Comparison of ENCODE assay signal across 27 cellular contexts in the genomic region with DNA sequence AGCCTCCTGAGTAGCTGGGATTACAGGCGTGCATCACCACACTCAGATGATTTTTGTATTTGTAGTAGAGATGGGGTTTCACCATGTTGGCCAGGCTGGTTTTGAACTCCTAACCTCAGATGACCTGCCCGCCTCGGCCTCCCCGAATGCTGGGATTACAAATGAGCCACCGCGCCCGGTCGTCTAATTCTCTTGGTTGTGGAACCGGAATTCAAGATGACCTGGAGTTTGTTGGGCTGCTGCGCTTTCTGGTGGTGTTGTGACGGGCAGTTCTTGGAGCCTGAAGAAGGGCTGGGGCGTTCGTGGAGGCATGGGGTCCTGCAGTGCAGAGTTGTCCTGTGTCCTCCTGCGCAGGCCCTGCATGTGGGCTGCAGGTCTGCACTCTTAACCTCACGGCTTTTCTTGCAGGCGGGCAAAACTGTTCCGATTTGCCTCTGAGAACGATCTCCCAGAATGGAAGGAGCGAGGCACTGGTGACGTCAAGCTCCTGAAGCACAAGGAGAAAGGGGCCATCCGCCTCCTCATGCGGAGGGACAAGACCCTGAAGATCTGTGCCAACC. TPM values are rescaled to one million over a fixed set of nuclear protein-coding genes. Genes with fewer than 3 reads are reported as not detected.
A peak's percentile ranks its signal among the peaks of the same experiment; 100 is the strongest.
DNase-seq lines count a peak whose midpoint lies in the region; ATAC-seq, FAIRE-seq and TF ChIP-seq lines count a peak whose summit lies in the region.
"Had no signal": no experiment of that assay in that cellular context is flagged by ENCODE, and none has a peak within 500 bp of the region (broad histone marks: within the 10 kb centered on the region; RNA-seq: fewer than 3 reads in every experiment).

No MANE protein-coding gene starts in this region.

- peaks cover 44% of the 10 kb centered on the region for H3K4me1 Mint-ChIP-seq in activated T-cell treated with anti-CD3 and anti-CD28 coated beads, Interleukin-2, amount 50 U/mL, for 24 hours (ENCODE audit: low read depth)
- H3K4me1 Mint-ChIP-seq in H9 (peaks cover 12 to 19% of the 10 kb centered on the region in 2 experiments), neural crest cell (peaks cover 32% of the 10 kb centered on the region)

- H2BK15ac ChIP-seq in H9 (ENCODE audit: low read depth, low read length) = no peak overlapping the region

- no peak for TF ChIP-seq CTCF in H9 (conservative IDR thresholded peaks at IDR 0.05)
- TF ChIP-seq CTCF in K562 (IDR thresholded peaks at IDR 0.05 in 2 of 3, conservative IDR thresholded peaks at IDR 0.05 in 1 of 3; ENCODE audit: insufficient read depth in 2 of 3, low read depth in 1 of 3, low read length in 3 of 3) = no peak
- no peak for TF ChIP-seq CTCF in neural crest cell (conservative IDR thresholded peaks at IDR 0.05)

- peaks cover 92% of the 10 kb centered on the region for H3K36me3 ChIP-seq in K562 (ENCODE audit: control insufficient read depth, insufficient read depth, low read length)

- no peak overlapping the region for H2AFZ ChIP-seq in H9 (ENCODE audit: low read length)
- no peak overlapping the region for H2AFZ ChIP-seq in K562 (ENCODE audit: low read depth, low read length)

- H3K56ac ChIP-seq in H9 (ENCODE audit: insufficient read length, low read depth, low read length) = no peak overlapping the region

- no peak overlapping the region for H3K4me3 ChIP-seq in K562
- H3K4me3 ChIP-seq: dorsolateral prefrontal cortex, upper lobe of right lung had no signal

- no peak for FAIRE-seq in K562 (lab: Jason Lieb, UNC)
- FAIRE-seq: A204.1, frontal cortex, small intestine had no signal

- no peaks in the 10 kb centered on the region for H3K9me3 ChIP-seq in H9 (ENCODE audit: control insufficient read depth, low read depth, low read length)
- no peaks in the 10 kb centered on the region for H3K9me3 ChIP-seq in K562 (replicated peaks; ENCODE audit: control insufficient read depth, insufficient read depth, low read depth, low read length)
- H3K9me3 ChIP-seq: BE2C, upper lobe of right lung had no signal

- H3K4me1 ChIP-seq in H9 (ENCODE audit: insufficient read depth, low read length) (no peaks in the 10 kb centered on the region), K562 (replicated peaks in 1 of 2; ENCODE audit: control insufficient read depth in 2 of 2, insufficient read depth in 2 of 2, low read length in 2 of 2) (peaks cover 15 to 74% of the 10 kb centered on the region in 2 experiments; a peak in 4 of 5 replicates)

- H3K4ac ChIP-seq in H9 (ENCODE audit: low read depth, low read length) = no peak overlapping the region

- H2AK5ac ChIP-seq in H9 (ENCODE audit: insufficient read length, low read length) = no peak overlapping the region

- CTCF ChIA-PET in K562 (lab: Yijun Ruan, JAX; ENCODE audit: low intra/inter-chr PET ratio) = no interaction called here

- H2BK5ac ChIP-seq in H9 (ENCODE audit: insufficient read length, low read length) = no peak overlapping the region

- no peak for TF ChIP-seq EP300 in K562 (IDR thresholded peaks at IDR 0.05; ENCODE audit: low read length)

- H3K23ac ChIP-seq in H9 (ENCODE audit: insufficient read length, low read depth, low read length) = no peak overlapping the region

- H2BK20ac ChIP-seq in H9 (ENCODE audit: low read depth, low read length, poor library complexity, severe bottlenecking) = no peak overlapping the region

- TF ChIP-seq POLR2A in K562 (conservative IDR thresholded peaks at IDR 0.05) = peak; percentile 44; the same call in 1 of the 2 replicates

- ATAC-seq in K562 (no peak), HG03432 (IDR thresholded peaks at IDR 0.05; ENCODE audit: unreplicated experiment) (no peak)
- ATAC-seq: SK-N-SH treated with all-trans-retinoic acid at 6 μM for 48 hours had no signal

- H2BK120ac ChIP-seq in H9 (ENCODE audit: low read depth, low read length, poor library complexity, severe bottlenecking) = no peak overlapping the region

- H3K27ac ChIP-seq in H9 (ENCODE audit: insufficient read length, low read depth, low read length) = no peak overlapping the region
- H3K27ac ChIP-seq in K562 (ENCODE audit: extremely low read depth, low read depth, low read length) = no peak overlapping the region; the same call in 2 of the 3 replicates
- H3K27ac ChIP-seq: dorsolateral prefrontal cortex, upper lobe of right lung had no signal

- peaks cover 43% of the 10 kb centered on the region for H3K79me2 ChIP-seq in H9 (ENCODE audit: insufficient read depth, low read length)
- peaks cover 74% of the 10 kb centered on the region for H3K79me2 ChIP-seq in K562 (ENCODE audit: control insufficient read depth, insufficient read depth, low read length)

- no peaks in the 10 kb centered on the region for H3K9me3 Mint-ChIP-seq in activated T-cell treated with anti-CD3 and anti-CD28 coated beads, Interleukin-2, amount 50 U/mL, for 24 hours
- H3K9me3 Mint-ChIP-seq in H9 (no peaks in the 10 kb centered on the region), neural crest cell (no peaks in the 10 kb centered on the region)
- H3K9me3 Mint-ChIP-seq: mesothelial cell of epicardium, nephron progenitor cell had no signal

- no peaks in the 10 kb centered on the region for H3K9me1 ChIP-seq in K562 (ENCODE audit: control insufficient read depth, insufficient read depth, low read length)

- H4K20me1 ChIP-seq in H9 (ENCODE audit: control insufficient read depth, insufficient read depth, insufficient read length) = no peaks in the 10 kb centered on the region
- H4K20me1 ChIP-seq in K562 (replicated peaks; ENCODE audit: control insufficient read depth, insufficient read depth, low read length) = peaks cover 57% of the 10 kb centered on the region

- H4K8ac ChIP-seq in H9 (replicated peaks; ENCODE audit: insufficient read length, low read depth, low read length) = no peak overlapping the region

- no peak overlapping the region for H4K91ac ChIP-seq in H9 (ENCODE audit: insufficient read length, low read depth, low read length)

- DNase-seq in activated T-cell treated with anti-CD3 and anti-CD28 coated beads, Interleukin-2, amount 50 U/mL, for 24 hours = no peak
- no peak for DNase-seq in activated T-cell treated with anti-CD3 and anti-CD28 coated beads, Interleukin-2, amount 50 U/mL, for 48 hours
- DNase-seq in H9 (no peak), K562 (ENCODE audit: extremely low read depth in 1 of 4, low spot score in 3 of 4) (no peak), neural crest cell (ENCODE audit: low read depth, low spot score) (no peak), NCI-H446 (lab: John Stamatoyannopoulos, UW) (no peak)
- no peak for DNase-seq in effector CD4-positive, alpha-beta T cell
- DNase-seq: activated CD8-positive, alpha-beta memory T cell treated with anti-CD3 and anti-CD28 coated beads for 24 hours; anterior cingulate cortex; BE2C; caudate nucleus; dorsolateral prefrontal cortex; HCEC 1CT; hypothalamus; NCI-H1105; NCI-H2081 treated with DMSO at 0.1 percent for 48 hours; NCI-H510A treated with DMSO at 0.1 percent for 48 hours; nephron progenitor cell; small intestine; stimulated activated CD4-positive, alpha-beta T cell treated with anti-CD3 and anti-CD28 coated beads, Interleukin-2, amount 100 ng/mL, for 48 hours; T-helper 9 cell had no signal

- peaks cover 14% of the 10 kb centered on the region for H3K79me1 ChIP-seq in H9 (ENCODE audit: insufficient read depth, low read depth, low read length, poor library complexity, severe bottlenecking)

- H3K14ac ChIP-seq in H9 (ENCODE audit: insufficient read depth, low read length) = no peak overlapping the region

- H3K27me3 Mint-ChIP-seq in activated T-cell treated with anti-CD3 and anti-CD28 coated beads, Interleukin-2, amount 50 U/mL, for 24 hours = no peaks in the 10 kb centered on the region
- H3K27me3 Mint-ChIP-seq in H9 (ENCODE audit: low read depth) (no peaks in the 10 kb centered on the region), neural crest cell (ENCODE audit: low read depth) (peaks cover 4% of the 10 kb centered on the region)

- no peak overlapping the region for H3K18ac ChIP-seq in H9 (ENCODE audit: insufficient read length, low read depth, low read length)

- H3K4me3 Mint-ChIP-seq in activated T-cell treated with anti-CD3 and anti-CD28 coated beads, Interleukin-2, amount 50 U/mL, for 24 hours = peak overlapping the region; percentile 42
- H3K4me3 Mint-ChIP-seq in H9 = peak overlapping the region in 1 of 2 experiments; percentile 44; a peak in 1 of 5 replicates
- H3K4me3 Mint-ChIP-seq in neural crest cell = peak overlapping the region; percentile 97
- H3K4me3 Mint-ChIP-seq: mesothelial cell of epicardium, nephron progenitor cell had no signal

- in situ Hi-C loops in K562 (cut with MboI) = no loop called here

- H3K4me2 ChIP-seq in H9 (ENCODE audit: insufficient read depth, insufficient read length, low read length) = no peak overlapping the region
- H3K4me2 ChIP-seq in K562 (ENCODE audit: insufficient read depth, low read length) = no peak overlapping the region

- no TSS peak for BruUV-seq in K562 (replicated peaks; lab: Mats Ljungman, UMichigan)

- H3K27ac Mint-ChIP-seq in activated T-cell treated with anti-CD3 and anti-CD28 coated beads, Interleukin-2, amount 50 U/mL, for 24 hours = peak overlapping the region; percentile 64
- H3K27ac Mint-ChIP-seq in H9 = peak overlapping the region; percentile 34 to 70 (median 65); a peak in 2 of 7 replicates
- no peak overlapping the region for H3K27ac Mint-ChIP-seq in neural crest cell (ENCODE audit: unreplicated experiment)
- H3K27ac Mint-ChIP-seq: mesothelial cell of epicardium had no signal

- no peak overlapping the region for H3T11ph ChIP-seq in H9 (ENCODE audit: low read length)

- intact Hi-C loops in K562 (cut with micrococcal nuclease) = no loop called here

- no peak for TF ChIP-seq RAD21 in K562 (CRISPR knock-in tag; conservative IDR thresholded peaks at IDR 0.05 in 1 of 2, IDR thresholded peaks at IDR 0.05 in 1 of 2)

- H3K23me2 ChIP-seq in H9 (ENCODE audit: insufficient read length, low read depth, low read length, poor library complexity, severe bottlenecking) = peaks cover 4% of the 10 kb centered on the region

- no CpG with 5 or more reads among the region's 22 CpGs for WGBS in H9 (ENCODE audit: extremely low coverage, insufficient read length, low lambda C conversion rate)
- WGBS in K562 (ENCODE audit: insufficient coverage, low coverage, missing lambda C conversion rate) = 98% methylated on average over 22 of the region's 22 CpGs

- H3K27me3 ChIP-seq in H9 (ENCODE audit: insufficient read depth, low read length) = no peaks in the 10 kb centered on the region
- no peaks in the 10 kb centered on the region for H3K27me3 ChIP-seq in K562 (ENCODE audit: control insufficient read depth in 2 of 2, insufficient read depth in 2 of 2, low read length in 2 of 2)
- H3K27me3 ChIP-seq: BE2C, dorsolateral prefrontal cortex, upper lobe of right lung had no signal

- POLR2A ChIA-PET in K562 (lab: Yijun Ruan, JAX) = interaction anchor here (0.6 to 8.1 kb wide), 7 partner anchors 6 to 398 kb away, joined by 3 to 212 read pairs (median 5); a partner anchor contains a TSS

- H3K36me3 Mint-ChIP-seq in activated T-cell treated with anti-CD3 and anti-CD28 coated beads, Interleukin-2, amount 50 U/mL, for 24 hours (ENCODE audit: low read depth) = peaks cover 85% of the 10 kb centered on the region
- H3K36me3 Mint-ChIP-seq in H9 (ENCODE audit: insufficient read depth in 1 of 3, low read depth in 3 of 3) = peaks cover 57 to 84% (median 82%) of the 10 kb centered on the region in 3 experiments
- H3K36me3 Mint-ChIP-seq in neural crest cell (ENCODE audit: low read depth) = peaks cover 22% of the 10 kb centered on the region

- H4K5ac ChIP-seq in H9 (ENCODE audit: insufficient read length, low read depth, low read length) = no peak overlapping the region

- H3K9ac ChIP-seq in H9 (ENCODE audit: extremely low read depth, insufficient read length, low read length) (no peak overlapping the region), K562 (ENCODE audit: insufficient read depth in 1 of 2, low read depth in 2 of 2, low read length in 2 of 2) (peak overlapping the region in 1 of 2 experiments; percentile 69; a peak in 2 of 4 replicates)

- no peak overlapping the region for H2BK12ac ChIP-seq in H9 (ENCODE audit: insufficient read length, low read depth, low read length)

RNA-seq across cellular contexts. Expression of a gene that starts 4.9 kb away (rescaled TPM):
- total RNA-seq in H9 (2021) (58.2 and 65.0 TPM in 2 replicates), K562 (2014; rRNA removed) (203 and 254 TPM in 2 replicates), K562 (2014; rRNA removed; fragmentation: Illumina TruSeq; extraction: Trizol) (31.5 and 47.4 TPM in 2 replicates), K562 (2015; rRNA removed; fragmentation: Illumina TruSeq; extraction: Trizol) (151 and 170 TPM in 2 replicates), K562 (2021) (222 and 242 TPM in 2 replicates), neural crest cell (75.1 and 77.7 TPM in 2 replicates)
- 249 and 785 TPM in 2 replicates for total RNA-seq in K562 (2011; cell fraction: chromatin; rRNA removed; ENCODE audit: low replicate concordance)
- 623 and 778 TPM in 2 replicates for total RNA-seq in K562 (2011; cell fraction: nucleolus; rRNA removed)
- total RNA-seq in K562 (2011; cell fraction: nucleoplasm; rRNA removed) = 344 and 378 TPM in 2 replicates
- polyA plus RNA-seq in K562 (2011; rRNA removed) (102 and 189 TPM in 2 replicates), K562 (2014; fragmentation: Illumina TruSeq; extraction: Trizol) (140 and 177 TPM in 2 replicates), K562 (2014; fragmentation: Nextera tagmentation; extraction: Ambion mirVana) (1 to 10 TPM; 1.6 to 6.6 TPM), K562 (2014; rRNA removed) (258 and 265 TPM in 2 replicates)
- polyA plus RNA-seq in K562 (2011; cell fraction: cytosol; rRNA removed) = 155 and 253 TPM in 2 replicates
- 1,476 and 1,701 TPM in 2 replicates for polyA plus RNA-seq in K562 (2011; cell fraction: nucleus; rRNA removed)
- polyA plus RNA-seq in K562 (2012) = 173 and 189 TPM in 2 replicates
- polyA minus RNA-seq in K562 (2011; rRNA and poly(A)+ RNA removed) = 57.9 and 72.9 TPM in 2 replicates
- polyA minus RNA-seq in K562 (2011; cell fraction: cytosol; rRNA and poly(A)+ RNA removed) = 87.3 and 128 TPM in 2 replicates
- 286 and 369 TPM in 2 replicates for polyA minus RNA-seq in K562 (2011; cell fraction: nucleus; rRNA and poly(A)+ RNA removed)

RNA-seq across cellular contexts. Expression of a gene that starts 6.0 kb away (rescaled TPM):
- 522 and 531 TPM in 2 replicates for total RNA-seq in H9 (2021)
- total RNA-seq in K562 (2011; cell fraction: chromatin; rRNA removed; ENCODE audit: low replicate concordance) = 525 and 801 TPM in 2 replicates
- total RNA-seq in K562 (2011; cell fraction: nucleolus; rRNA removed) = 523 and 591 TPM in 2 replicates
- 545 and 554 TPM in 2 replicates for total RNA-seq in K562 (2011; cell fraction: nucleoplasm; rRNA removed)
- 2,045 and 2,260 TPM in 2 replicates for total RNA-seq in K562 (2014; rRNA removed)
- 1,191 and 1,409 TPM in 2 replicates for total RNA-seq in K562 (2014; rRNA removed; fragmentation: Illumina TruSeq; extraction: Trizol)
- total RNA-seq in K562 (2015; rRNA removed; fragmentation: Illumina TruSeq; extraction: Trizol) = 1,591 and 1,659 TPM in 2 replicates
- total RNA-seq in K562 (2021) = 1,289 and 1,311 TPM in 2 replicates
- polyA plus RNA-seq in K562 (2011; rRNA removed) = 1,082 and 1,351 TPM in 2 replicates
- 950 and 1,655 TPM in 2 replicates for polyA plus RNA-seq in K562 (2011; cell fraction: cytosol; rRNA removed)
- polyA plus RNA-seq in K562 (2011; cell fraction: nucleus; rRNA removed) = 1,008 and 1,512 TPM in 2 replicates
- 795 and 1,074 TPM in 2 replicates for polyA plus RNA-seq in K562 (2012)
- polyA plus RNA-seq in K562 (2014; fragmentation: Illumina TruSeq; extraction: Trizol) = 1,518 and 1,621 TPM in 2 replicates
- 100 to 1,000 TPM; 162 to 207 TPM for polyA plus RNA-seq in K562 (2014; fragmentation: Nextera tagmentation; extraction: Ambion mirVana)
- 2,237 and 2,891 TPM in 2 replicates for polyA plus RNA-seq in K562 (2014; rRNA removed)
- 896 and 959 TPM in 2 replicates for polyA minus RNA-seq in K562 (2011; rRNA and poly(A)+ RNA removed)
- 618 and 835 TPM in 2 replicates for polyA minus RNA-seq in K562 (2011; cell fraction: cytosol; rRNA and poly(A)+ RNA removed)
- 183 and 414 TPM in 2 replicates for polyA minus RNA-seq in K562 (2011; cell fraction: nucleus; rRNA and poly(A)+ RNA removed)
- 469 and 489 TPM in 2 replicates for total RNA-seq in neural crest cell

RNA-seq across cellular contexts. Expression of a gene that starts 9.7 kb away (rescaled TPM):
- 47.3 and 51.7 TPM in 2 replicates for total RNA-seq in H9 (2021)
- total RNA-seq in K562 (2011; cell fraction: chromatin; rRNA removed; ENCODE audit: low replicate concordance) = 77.3 and 229 TPM in 2 replicates
- 110 and 113 TPM in 2 replicates for total RNA-seq in K562 (2011; cell fraction: nucleolus; rRNA removed)
- total RNA-seq in K562 (2011; cell fraction: nucleoplasm; rRNA removed) = 89.5 and 103 TPM in 2 replicates
- total RNA-seq in K562 (2014; rRNA removed) = 16.4 and 27.9 TPM in 2 replicates
- 4.5 and 7.5 TPM in 2 replicates for total RNA-seq in K562 (2014; rRNA removed; fragmentation: Illumina TruSeq; extraction: Trizol)
- 9.8 and 11.3 TPM in 2 replicates for total RNA-seq in K562 (2015; rRNA removed; fragmentation: Illumina TruSeq; extraction: Trizol)
- total RNA-seq in K562 (2021) = 99.5 and 109 TPM in 2 replicates
- 21.3 and 39.4 TPM in 2 replicates for polyA plus RNA-seq in K562 (2011; rRNA removed)
- 30.5 and 34.1 TPM in 2 replicates for polyA plus RNA-seq in K562 (2011; cell fraction: cytosol; rRNA removed)
- polyA plus RNA-seq in K562 (2011; cell fraction: nucleus; rRNA removed) = 388 and 500 TPM in 2 replicates
- 47.3 and 69.3 TPM in 2 replicates for polyA plus RNA-seq in K562 (2012)
- 34.6 and 58.2 TPM in 2 replicates for polyA plus RNA-seq in K562 (2014; fragmentation: Illumina TruSeq; extraction: Trizol)
- under 1 TPM; 0.04 to 0.15 TPM for polyA plus RNA-seq in K562 (2014; fragmentation: Nextera tagmentation; extraction: Ambion mirVana)
- polyA plus RNA-seq in K562 (2014; rRNA removed) = 74.5 and 108 TPM in 2 replicates
- 5.1 and 6.4 TPM in 2 replicates for polyA minus RNA-seq in K562 (2011; rRNA and poly(A)+ RNA removed)
- polyA minus RNA-seq in K562 (2011; cell fraction: cytosol; rRNA and poly(A)+ RNA removed) = 26.3 and 42.5 TPM in 2 replicates
- 38.9 and 55.3 TPM in 2 replicates for polyA minus RNA-seq in K562 (2011; cell fraction: nucleus; rRNA and poly(A)+ RNA removed)
- 82.1 and 98.9 TPM in 2 replicates for total RNA-seq in neural crest cell

RNA-seq across cellular contexts. Expression of a gene that starts 28.9 kb away (rescaled TPM):
- total RNA-seq in H9 (2021) = not detected in 2 replicates
- not detected in 2 replicates for total RNA-seq in K562 (2011; cell fraction: chromatin; rRNA removed; ENCODE audit: low replicate concordance)
- not detected in 2 replicates for total RNA-seq in K562 (2011; cell fraction: nucleolus; rRNA removed)
- total RNA-seq in K562 (2011; cell fraction: nucleoplasm; rRNA removed) = not detected in 2 replicates
- total RNA-seq in K562 (2014; rRNA removed) = not detected in 2 replicates
- total RNA-seq in K562 (2014; rRNA removed; fragmentation: Illumina TruSeq; extraction: Trizol) = not detected in 2 replicates
- total RNA-seq in K562 (2015; rRNA removed; fragmentation: Illumina TruSeq; extraction: Trizol) = not detected in 2 replicates
- total RNA-seq in K562 (2021) = not detected in 2 replicates
- polyA plus RNA-seq in K562 (2011; rRNA removed) = not detected in 2 replicates
- not detected in 2 replicates for polyA plus RNA-seq in K562 (2011; cell fraction: cytosol; rRNA removed)
- not detected in 2 replicates for polyA plus RNA-seq in K562 (2011; cell fraction: nucleus; rRNA removed)
- polyA plus RNA-seq in K562 (2012) = 0.26 TPM in 1 of 2 replicates, not detected in the other
- polyA plus RNA-seq in K562 (2014; fragmentation: Illumina TruSeq; extraction: Trizol) = not detected in 2 replicates
- not detected for polyA plus RNA-seq in K562 (2014; fragmentation: Nextera tagmentation; extraction: Ambion mirVana)
- polyA plus RNA-seq in K562 (2014; rRNA removed) = not detected in 2 replicates
- polyA minus RNA-seq in K562 (2011; rRNA and poly(A)+ RNA removed) = not detected in 2 replicates
- polyA minus RNA-seq in K562 (2011; cell fraction: cytosol; rRNA and poly(A)+ RNA removed) = not detected in 2 replicates
- not detected in 2 replicates for polyA minus RNA-seq in K562 (2011; cell fraction: nucleus; rRNA and poly(A)+ RNA removed)
- 8.2 and 8.6 TPM in 2 replicates for total RNA-seq in neural crest cell
- total RNA-seq: mesothelial cell of epicardium had no signal

RNA-seq across cellular contexts. Expression of a gene that starts 41.9 kb away (rescaled TPM):
- 71.2 and 74.5 TPM in 2 replicates for total RNA-seq in H9 (2021)
- total RNA-seq in K562 (2011; cell fraction: chromatin; rRNA removed; ENCODE audit: low replicate concordance) = 638 and 1,105 TPM in 2 replicates
- total RNA-seq in K562 (2011; cell fraction: nucleolus; rRNA removed) = 550 and 577 TPM in 2 replicates
- total RNA-seq in K562 (2011; cell fraction: nucleoplasm; rRNA removed) = 502 and 511 TPM in 2 replicates
- total RNA-seq in K562 (2014; rRNA removed) = 107 and 108 TPM in 2 replicates
- total RNA-seq in K562 (2014; rRNA removed; fragmentation: Illumina TruSeq; extraction: Trizol) = 43.7 and 49.4 TPM in 2 replicates
- total RNA-seq in K562 (2015; rRNA removed; fragmentation: Illumina TruSeq; extraction: Trizol) = 80.1 and 81.2 TPM in 2 replicates
- 116 and 119 TPM in 2 replicates for total RNA-seq in K562 (2021)
- 81.8 and 155 TPM in 2 replicates for polyA plus RNA-seq in K562 (2011; rRNA removed)
- polyA plus RNA-seq in K562 (2011; cell fraction: cytosol; rRNA removed) = 51.2 and 92.7 TPM in 2 replicates
- polyA plus RNA-seq in K562 (2011; cell fraction: nucleus; rRNA removed) = 1,167 and 1,418 TPM in 2 replicates
- 76.7 and 85.3 TPM in 2 replicates for polyA plus RNA-seq in K562 (2012)
- 70.4 and 75.0 TPM in 2 replicates for polyA plus RNA-seq in K562 (2014; fragmentation: Illumina TruSeq; extraction: Trizol)
- polyA plus RNA-seq in K562 (2014; fragmentation: Nextera tagmentation; extraction: Ambion mirVana) = 1 to 10 TPM; 5.9 to 7.7 TPM
- 135 and 144 TPM in 2 replicates for polyA plus RNA-seq in K562 (2014; rRNA removed)
- 62.1 and 82.0 TPM in 2 replicates for polyA minus RNA-seq in K562 (2011; rRNA and poly(A)+ RNA removed)
- polyA minus RNA-seq in K562 (2011; cell fraction: cytosol; rRNA and poly(A)+ RNA removed) = 35.2 and 46.4 TPM in 2 replicates
- polyA minus RNA-seq in K562 (2011; cell fraction: nucleus; rRNA and poly(A)+ RNA removed) = 210 and 349 TPM in 2 replicates
- 86.3 and 86.5 TPM in 2 replicates for total RNA-seq in neural crest cell
